ENCODE assay signal across 20 cellular contexts in genomic region chrX:49912086-49912485, GRCh38.
"Had no signal": no experiment of that assay in that cellular context is flagged by ENCODE, and none has a peak within 500 bp of the region (broad histone marks: within the 10 kb centered on the region; RNA-seq: fewer than 3 reads in every experiment).

No MANE protein-coding gene starts in this region.

- H3K27me3 ChIP-seq: colonic mucosa, sigmoid colon, transverse colon had no signal

- DNase-seq: colonic mucosa; effector CD4-positive, alpha-beta T cell; foreskin melanocyte; heart left ventricle; hippocampal formation; kidney glomerular epithelial cell; mammary epithelial cell; mucosa of descending colon; naive thymus-derived CD8-positive, alpha-beta T cell; posterior cingulate gyrus; sigmoid colon; stimulated activated CD4-positive, alpha-beta T cell treated with anti-CD3 and anti-CD28 coated beads, Interleukin-2, amount 100 ng/mL, for 24 hours; stimulated activated CD4-positive, alpha-beta T cell treated with anti-CD3 and anti-CD28 coated beads, Interleukin-4, amount 100 ng/mL, for 4 hours; stimulated activated naive B cell treated with anti-CD40 and anti-IgM and Interleukin-4, amounts not matched to agents 10 μg/mL and 1 μg/mL and 100 μg/mL, for 72 hours; stomach; substantia nigra; transverse colon had no signal

- H3K9me3 ChIP-seq: colonic mucosa, heart left ventricle, mucosa of descending colon, sigmoid colon, stomach, thoracic aorta, transverse colon had no signal

- ATAC-seq: heart left ventricle; mucosa of descending colon; naive thymus-derived CD8-positive, alpha-beta T cell; stimulated activated naive B cell treated with anti-CD40 and anti-IgM and Interleukin-4, amounts not matched to agents 10 μg/mL and 1 μg/mL and 100 μg/mL, for 72 hours had no signal

- FAIRE-seq: islet of Langerhans had no signal

- H3K36me3 ChIP-seq: colonic mucosa, heart left ventricle, sigmoid colon, stomach, thoracic aorta, transverse colon had no signal

- H3K27ac ChIP-seq: colonic mucosa, heart left ventricle, sigmoid colon, skin epidermis, stomach, thoracic aorta, transverse colon had no signal

- H3K4me3 ChIP-seq: colonic mucosa, heart left ventricle, mucosa of descending colon, sigmoid colon, skin epidermis, stomach, thoracic aorta, transverse colon had no signal

- H3K4me1 ChIP-seq: colonic mucosa, heart left ventricle, sigmoid colon, stomach, transverse colon had no signal
